In the genomic region with DNA sequence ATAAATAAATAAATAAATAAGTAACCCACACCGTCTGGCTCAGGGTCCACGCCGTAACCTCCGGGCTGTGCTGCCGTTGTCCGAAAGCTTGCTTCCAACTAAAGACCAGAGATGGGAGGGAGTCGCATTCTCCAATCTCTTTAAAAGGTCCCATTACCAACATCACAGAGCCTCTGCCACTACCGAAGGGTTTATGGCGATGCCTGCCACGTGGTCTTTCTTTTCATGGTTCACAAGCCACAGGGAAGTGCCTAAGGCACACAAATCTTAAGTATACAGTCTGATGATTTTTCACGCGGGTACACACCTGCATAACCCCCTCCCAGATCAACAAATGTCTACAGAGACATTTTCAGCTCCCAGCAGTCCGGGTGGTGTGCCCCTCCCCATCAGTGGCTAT, we compare ENCODE assay signal across 8 cellular contexts. TPM values are rescaled to one million over a fixed set of nuclear protein-coding genes. Genes with fewer than 3 reads are reported as not detected.
DNase-seq lines count a peak whose midpoint lies in the region; ATAC-seq and TF ChIP-seq lines count a peak whose summit lies in the region.

No MANE protein-coding gene starts in this region.

- H3K4me3 ChIP-seq in NB4 (ENCODE audit: low read depth, low read length), result peak overlapping the region; percentile 50
- peak overlapping the region; percentile 70 for H3K4me3 ChIP-seq in naive thymus-derived CD4-positive, alpha-beta T cell (ENCODE audit: low read length)

- peak; percentile 41 for DNase-seq in EL
- DNase-seq in NB4 (ENCODE audit: low read depth), result no peak
- DNase-seq in central memory CD8-positive, alpha-beta T cell (ENCODE audit: low spot score in 2 of 2), result no peak
- DNase-seq in naive thymus-derived CD4-positive, alpha-beta T cell, result peak in 4 of 9 donors; percentile 27 to 42 (median 36)
- DNase-seq in cerebellar nuclear complex (lab: John Stamatoyannopoulos, UW), result no peak

- H3K36me3 Mint-ChIP-seq in central memory CD8-positive, alpha-beta T cell (ENCODE audit: insufficient read depth), result peaks cover 34% of the 10 kb centered on the region
- H3K36me3 Mint-ChIP-seq in naive thymus-derived CD4-positive, alpha-beta T cell, result peaks cover 0 to 46% (median 16%) of the 10 kb centered on the region in 5 donors

- H3K27me3 Mint-ChIP-seq in central memory CD8-positive, alpha-beta T cell, result no peaks in the 10 kb centered on the region
- H3K27me3 Mint-ChIP-seq in naive thymus-derived CD4-positive, alpha-beta T cell, result peaks cover 0 to 14% (median 0%) of the 10 kb centered on the region in 5 donors

- H3K27ac Mint-ChIP-seq in central memory CD8-positive, alpha-beta T cell (ENCODE audit: low read depth), result peak overlapping the region; percentile 88
- peak overlapping the region; percentile 82 to 95 (median 91) for H3K27ac Mint-ChIP-seq in naive thymus-derived CD4-positive, alpha-beta T cell

- H3K4me1 ChIP-seq in naive thymus-derived CD4-positive, alpha-beta T cell (ENCODE audit: control insufficient read depth in 2 of 2, insufficient read depth in 2 of 2, low read length in 2 of 2), result peaks cover 39 to 52% of the 10 kb centered on the region in 2 donors

- intact Hi-C loops in naive thymus-derived CD4-positive, alpha-beta T cell (cut with micrococcal nuclease), result loop anchor here (1.0 to 5.0 kb wide), 4 partner anchors 8 to 424 kb away; partner anchors contain the start of gene ADAD2 (in 1 of the 2)

- CTCF ChIA-PET in naive thymus-derived CD4-positive, alpha-beta T cell (lab: Charles Lee), result interaction anchor here (0.5 to 3.9 kb wide), 10 partner anchors 8 to 339 kb away, joined by 3 to 25 read pairs (median 4); no protein-coding TSS in a partner anchor

- no peak for ATAC-seq in central memory CD8-positive, alpha-beta T cell (replicated peaks; ENCODE audit: extremely low read depth, poor library complexity, severe bottlenecking)
- ATAC-seq in naive thymus-derived CD4-positive, alpha-beta T cell, result no peak
- ATAC-seq in HG02610 (IDR thresholded peaks at IDR 0.05; ENCODE audit: unreplicated experiment) (no peak), GM18870 (IDR thresholded peaks at IDR 0.05; ENCODE audit: unreplicated experiment) (no peak), GM21423 (IDR thresholded peaks at IDR 0.05; ENCODE audit: unreplicated experiment) (no peak)

- TF ChIP-seq POLR2A in NB4 (IDR thresholded peaks at IDR 0.05; ENCODE audit: extremely low read depth, insufficient read length), result no peak

- H3K36me3 ChIP-seq in naive thymus-derived CD4-positive, alpha-beta T cell (ENCODE audit: control insufficient read depth in 2 of 3, insufficient read depth in 3 of 3, low read length in 3 of 3), result peaks cover 0 to 12% (median 0%) of the 10 kb centered on the region in 3 experiments

- POLR2A ChIA-PET in naive thymus-derived CD4-positive, alpha-beta T cell (lab: Charles Lee), result interaction anchor here (0.6 to 7.8 kb wide), 17 partner anchors 9 to 144 kb away, joined by 3 to 96 read pairs (median 4); partner anchors contain the start of gene MEAK7

- no peaks in the 10 kb centered on the region for H3K9me3 Mint-ChIP-seq in central memory CD8-positive, alpha-beta T cell
- H3K9me3 Mint-ChIP-seq in naive thymus-derived CD4-positive, alpha-beta T cell, result no peaks in the 10 kb centered on the region

- H3K4me1 Mint-ChIP-seq in central memory CD8-positive, alpha-beta T cell, result peaks cover 67% of the 10 kb centered on the region
- H3K4me1 Mint-ChIP-seq in naive thymus-derived CD4-positive, alpha-beta T cell, result peaks cover 41 to 66% (median 57%) of the 10 kb centered on the region in 7 donors

- H3K27me3 ChIP-seq in naive thymus-derived CD4-positive, alpha-beta T cell (ENCODE audit: control insufficient read depth in 2 of 2, insufficient read depth in 2 of 2, low read length in 2 of 2), result no peaks in the 10 kb centered on the region

- no peak for TF ChIP-seq CTCF in NB4 (IDR thresholded peaks at IDR 0.05; ENCODE audit: low read depth, low read length)

- peak overlapping the region; percentile 97 for H3K4me3 Mint-ChIP-seq in central memory CD8-positive, alpha-beta T cell
- H3K4me3 Mint-ChIP-seq in naive thymus-derived CD4-positive, alpha-beta T cell, result peak overlapping the region; percentile 95 to 99 (median 97)

- no peaks in the 10 kb centered on the region for H3K9me3 ChIP-seq in naive thymus-derived CD4-positive, alpha-beta T cell (ENCODE audit: control insufficient read depth in 2 of 3, low read length in 3 of 3)

- H3K27ac ChIP-seq in naive thymus-derived CD4-positive, alpha-beta T cell (ENCODE audit: low read depth, low read length), result peak overlapping the region; percentile 68

RNA-seq across cellular contexts. Expression of gene COTL1, which starts 1.4 kb away (rescaled TPM):
- total RNA-seq in naive thymus-derived CD4-positive, alpha-beta T cell, result 100 to 1,000 TPM in 3 of 5 experiments, 10 to 100 TPM in 2; 84.2 to 704 (median 172) TPM
- 100 to 1,000 TPM; 268 to 344 TPM for polyA plus RNA-seq in naive thymus-derived CD4-positive, alpha-beta T cell

RNA-seq across cellular contexts. Expression of gene KLHL36, which starts 31.8 kb away (rescaled TPM):
- 100 to 1,000 TPM in 2 of 5 experiments, 10 to 100 TPM in 3; 51.8 to 161 (median 97.8) TPM for total RNA-seq in naive thymus-derived CD4-positive, alpha-beta T cell
- polyA plus RNA-seq in naive thymus-derived CD4-positive, alpha-beta T cell, result 10 to 100 TPM; 45.8 to 73.7 TPM
